ENCODE assay signal across 8 cellular contexts in the genomic region with DNA sequence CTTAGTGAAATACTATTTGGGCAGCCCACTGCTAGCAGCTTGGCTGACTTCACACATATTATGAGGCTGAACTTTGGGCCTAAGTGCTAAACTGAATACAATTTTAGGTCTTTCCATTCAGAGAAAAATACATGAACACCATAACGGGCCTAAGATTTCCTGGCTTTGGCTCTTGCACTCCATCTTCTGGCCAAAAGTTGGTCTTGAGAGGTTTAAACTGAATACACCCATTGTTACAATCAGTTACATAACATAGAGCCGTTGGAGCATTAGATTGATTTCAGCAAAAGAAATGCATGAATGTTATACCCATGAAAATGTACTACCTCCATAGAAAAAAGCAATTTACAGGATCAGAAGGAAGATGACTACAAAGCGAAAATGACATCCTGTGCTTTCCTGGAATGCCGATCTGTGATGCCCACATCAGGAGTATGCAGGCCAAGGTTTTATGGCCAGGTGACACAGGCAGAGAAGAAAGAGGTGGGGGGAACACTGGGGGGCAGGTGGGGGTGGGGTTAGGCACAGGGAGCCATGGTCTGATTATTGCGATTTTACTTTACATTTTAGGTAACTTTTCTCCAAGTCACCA. TPM values are rescaled to one million over a fixed set of nuclear protein-coding genes. Genes with fewer than 3 reads are reported as not detected.
DNase-seq lines count a peak whose midpoint lies in the region; ATAC-seq and TF ChIP-seq lines count a peak whose summit lies in the region.

No MANE protein-coding gene starts in this region.

- ATAC-seq in upper lobe of left lung (ENCODE audit: low FRiP score in 2 of 2): peak in 1 of 2 donors; percentile 76
- ATAC-seq in GM21381 (IDR thresholded peaks at IDR 0.05; ENCODE audit: unreplicated experiment): no peak
- ATAC-seq in HG03196 (IDR thresholded peaks at IDR 0.05; ENCODE audit: unreplicated experiment): no peak

- H3K4me2 ChIP-seq in mammary epithelial cell (ENCODE audit: insufficient read depth, low read depth, low read length): no peak overlapping the region

- H3K27ac ChIP-seq in KOPT-K1 (ENCODE audit: low read depth, low read length, poor library complexity, severe bottlenecking) (peak overlapping the region; percentile 28), mammary epithelial cell (ENCODE audit: insufficient read depth, low read depth, low read length) (no peak overlapping the region), upper lobe of left lung (no peak overlapping the region)

- no peaks in the 10 kb centered on the region for H4K20me1 ChIP-seq in mammary epithelial cell (ENCODE audit: insufficient read depth, low read length)

- H3K36me3 ChIP-seq in KOPT-K1 (ENCODE audit: insufficient read depth, low read length) (no peaks in the 10 kb centered on the region), mammary epithelial cell (ENCODE audit: insufficient read depth, low read length) (no peaks in the 10 kb centered on the region), upper lobe of left lung (no peaks in the 10 kb centered on the region)

- in situ Hi-C loops in mammary epithelial cell (cut with MboI; ENCODE audit: low sequenced_read_pairs in 2 of 2): loop anchor here (5.0 to 10.0 kb wide), 3 partner anchors 236 to 491 kb away; no protein-coding TSS in a partner anchor

- H3K4me3 ChIP-seq in mammary epithelial cell (replicated peaks in 1 of 3; ENCODE audit: insufficient read depth in 1 of 3, low read depth in 2 of 3, low read length in 3 of 3) (no peak overlapping the region), upper lobe of left lung (no peak overlapping the region)

- no peak for TF ChIP-seq POLR2A in upper lobe of left lung (IDR thresholded peaks at IDR 0.05)

- TF ChIP-seq CTCF in mammary epithelial cell (conservative IDR thresholded peaks at IDR 0.05 in 1 of 2, IDR thresholded peaks at IDR 0.05 in 1 of 2; ENCODE audit: extremely low read depth in 1 of 2, insufficient read depth in 1 of 2, low read depth in 1 of 2, low read length in 2 of 2) (peak; percentile 85), upper lobe of left lung (IDR thresholded peaks at IDR 0.05) (peak; percentile 17 to 62 (median 48))

- H3K9me3 ChIP-seq in KOPT-K1 (ENCODE audit: insufficient read depth, low read length, poor library complexity, severe bottlenecking) (no peaks in the 10 kb centered on the region), mammary epithelial cell (replicated peaks; ENCODE audit: insufficient read depth, low read length) (no peaks in the 10 kb centered on the region), upper lobe of left lung (no peaks in the 10 kb centered on the region)

- peak; percentile 50 for DNase-seq in EH (ENCODE audit: low read depth)
- peak; percentile 62 for DNase-seq in RKO (ENCODE audit: low spot score)
- peak; percentile 53 for DNase-seq in mammary epithelial cell
- peak; percentile 69 for DNase-seq in kidney glomerular epithelial cell (lab: John Stamatoyannopoulos, UW)
- DNase-seq in upper lobe of left lung: no peak

- H3K27me3 ChIP-seq in mammary epithelial cell (ENCODE audit: insufficient read depth, low read length) (peaks cover 1% of the 10 kb centered on the region), upper lobe of left lung (no peaks in the 10 kb centered on the region)

- no peak overlapping the region for H3K9ac ChIP-seq in mammary epithelial cell (ENCODE audit: insufficient read depth, low read length)

- dilution Hi-C loops in mammary epithelial cell (cut with HindIII; ENCODE audit: low sequenced_read_pairs): loop anchor here (5.0 kb wide), 1 partner anchor 481 kb away; no protein-coding TSS in a partner anchor

- no peak for TF ChIP-seq EP300 in upper lobe of left lung (IDR thresholded peaks at IDR 0.05)

- H3K4me1 ChIP-seq in mammary epithelial cell (ENCODE audit: insufficient read depth, low read length) (no peaks in the 10 kb centered on the region), upper lobe of left lung (no peaks in the 10 kb centered on the region)

- CTCF ChIA-PET in mammary epithelial cell (lab: Charles Lee; ENCODE audit: low non-redundant PET): no interaction called here

- no peaks in the 10 kb centered on the region for H3K79me2 ChIP-seq in mammary epithelial cell (ENCODE audit: insufficient read depth, low read length)

- intact Hi-C loops in mammary epithelial cell (cut with micrococcal nuclease): loop anchor here (1.0 kb wide), 2 partner anchors 234 to 489 kb away; no protein-coding TSS in a partner anchor

- H2AFZ ChIP-seq in mammary epithelial cell (ENCODE audit: low read depth, low read length): no peak overlapping the region

- 4% methylated on average over 4 of the region's 5 CpGs for WGBS in mammary epithelial cell (ENCODE audit: low coverage, missing lambda C conversion rate)
- WGBS in upper lobe of left lung, 2 donors: 54 to 57% methylated on average over 5 of the region's 5 CpGs

- BruUV-seq in mammary epithelial cell (replicated peaks; lab: Mats Ljungman, UMichigan): no TSS peak

RNA-seq across cellular contexts. Expression of gene SHISA2, which starts 11.1 kb away (rescaled TPM):
- total RNA-seq in mammary epithelial cell: under 1 TPM; 0.31 to 0.33 TPM
- 0.49 TPM for polyA plus RNA-seq in mammary epithelial cell
- polyA minus RNA-seq in mammary epithelial cell: 1.7 TPM
- 10 to 100 TPM in 4 of 6 donors, 1 to 10 TPM in 2; 7.3 to 19.9 (median 13.4) TPM for total RNA-seq in upper lobe of left lung

Comparison
In these comparisons a context has a peak if more than half of its experiments do, and no peak if none do; other contexts are left out.
1. DNase-seq: peak in EH (single experiment), RKO (single experiment), mammary epithelial cell (single experiment) and kidney glomerular epithelial cell (single experiment); none in upper lobe of left lung (0 of 2).
2. RNA of gene SHISA2, which starts 11.1 kb away (total RNA-seq): 7.3 to 19.9 TPM in upper lobe of left lung; 0.31 to 0.33 TPM in mammary epithelial cell; every median in the first group is over 4 times any median in the second.